ENCODE assay signal across 23 cellular contexts in genomic region chr19:13243971-13244370, GRCh38.
"Had no signal": no experiment of that assay in that cellular context is flagged by ENCODE, and none has a peak within 500 bp of the region (broad histone marks: within the 10 kb centered on the region; RNA-seq: fewer than 3 reads in every experiment).

No MANE protein-coding gene starts in this region.

- H3K9me3 Mint-ChIP-seq: activated CD4-positive, alpha-beta T cell treated with anti-CD3 and anti-CD28 coated beads, Interleukin-2, amount 10 ng/mL, durations not matched to agents 24 days and 14 days; activated CD8-positive, alpha-beta T cell treated with anti-CD3 and anti-CD28 coated beads for 36 hours; activated T-helper 17 cell treated with anti-CD3 and anti-CD28 coated beads, Interleukin-2, amount 50 U/mL, for 72 hours; central memory CD8-positive, alpha-beta T cell; nephron; T-helper 2 cell treated with Interferon-gamma antibody and Interleukin-4, amounts not matched to agents 5 μg/mL and 100 μg/mL, for 36 hours had no signal

- H3K27ac ChIP-seq: brain microvascular endothelial cell, esophagus squamous epithelium, thyroid gland had no signal

- H3K27me3 Mint-ChIP-seq: activated CD4-positive, alpha-beta T cell treated with anti-CD3 and anti-CD28 coated beads, Interleukin-2, amount 10 ng/mL, durations not matched to agents 24 days and 14 days; activated CD8-positive, alpha-beta T cell treated with anti-CD3 and anti-CD28 coated beads for 36 hours; activated T-helper 17 cell treated with anti-CD3 and anti-CD28 coated beads, Interleukin-2, amount 50 U/mL, for 72 hours; central memory CD8-positive, alpha-beta T cell had no signal

- H3K4me1 Mint-ChIP-seq: nephron had no signal

- H3K4me3 ChIP-seq: esophagus squamous epithelium, left lung, thyroid gland had no signal

- DNase-seq: activated CD4-positive, alpha-beta T cell treated with anti-CD3 and anti-CD28 coated beads, Interleukin-2, amount 10 ng/mL, durations not matched to agents 24 days and 14 days; activated CD4-positive, CD25-positive, alpha-beta regulatory T cell; activated CD8-positive, alpha-beta T cell treated with anti-CD3 and anti-CD28 coated beads for 36 hours; activated naive CD4-positive, alpha-beta T cell; activated T-cell treated with anti-CD3 and anti-CD28 coated beads, Interleukin-2, amount 50 U/mL, for 1 hour; anterior cingulate cortex; brain microvascular endothelial cell; cortex of kidney; effector memory CD4-positive, alpha-beta T cell; esophagus squamous epithelium; foreskin melanocyte; glutamatergic neuron; hypothalamus; left lung; midbrain; nucleus accumbens; retina; stimulated activated naive CD4-positive, alpha-beta T cell treated with Interleukin-2 at 50 U/mL for 16 hours; thyroid gland had no signal

- H3K36me3 ChIP-seq: brain microvascular endothelial cell, esophagus squamous epithelium, left lung, thyroid gland had no signal

- H3K27ac Mint-ChIP-seq: activated CD4-positive, alpha-beta T cell treated with anti-CD3 and anti-CD28 coated beads, Interleukin-2, amount 10 ng/mL, durations not matched to agents 24 days and 14 days; activated CD8-positive, alpha-beta T cell treated with anti-CD3 and anti-CD28 coated beads for 36 hours; activated T-helper 17 cell treated with anti-CD3 and anti-CD28 coated beads, Interleukin-2, amount 50 U/mL, for 72 hours; nephron; T-helper 2 cell treated with Interferon-gamma antibody and Interleukin-4, amounts not matched to agents 5 μg/mL and 100 μg/mL, for 36 hours had no signal

- ATAC-seq: activated CD8-positive, alpha-beta T cell treated with anti-CD3 and anti-CD28 coated beads for 36 hours; activated T-helper 17 cell treated with anti-CD3 and anti-CD28 coated beads, Interleukin-2, amount 50 U/mL, for 72 hours; left lung had no signal

- H3K4me1 ChIP-seq: esophagus squamous epithelium, left lung, thyroid gland had no signal

- H3K9me3 ChIP-seq: esophagus squamous epithelium, left lung, thyroid gland had no signal

- H3K4me3 Mint-ChIP-seq: activated CD4-positive, alpha-beta T cell treated with anti-CD3 and anti-CD28 coated beads, Interleukin-2, amount 10 ng/mL, durations not matched to agents 24 days and 14 days; activated CD8-positive, alpha-beta T cell treated with anti-CD3 and anti-CD28 coated beads for 36 hours; activated T-helper 17 cell treated with anti-CD3 and anti-CD28 coated beads, Interleukin-2, amount 50 U/mL, for 72 hours; central memory CD8-positive, alpha-beta T cell; nephron; T-helper 2 cell treated with Interferon-gamma antibody and Interleukin-4, amounts not matched to agents 5 μg/mL and 100 μg/mL, for 36 hours had no signal

- H3K27me3 ChIP-seq: brain microvascular endothelial cell, left lung, thyroid gland had no signal
